Comparison of ENCODE assay signal across 1 cellular context in the genomic region with DNA sequence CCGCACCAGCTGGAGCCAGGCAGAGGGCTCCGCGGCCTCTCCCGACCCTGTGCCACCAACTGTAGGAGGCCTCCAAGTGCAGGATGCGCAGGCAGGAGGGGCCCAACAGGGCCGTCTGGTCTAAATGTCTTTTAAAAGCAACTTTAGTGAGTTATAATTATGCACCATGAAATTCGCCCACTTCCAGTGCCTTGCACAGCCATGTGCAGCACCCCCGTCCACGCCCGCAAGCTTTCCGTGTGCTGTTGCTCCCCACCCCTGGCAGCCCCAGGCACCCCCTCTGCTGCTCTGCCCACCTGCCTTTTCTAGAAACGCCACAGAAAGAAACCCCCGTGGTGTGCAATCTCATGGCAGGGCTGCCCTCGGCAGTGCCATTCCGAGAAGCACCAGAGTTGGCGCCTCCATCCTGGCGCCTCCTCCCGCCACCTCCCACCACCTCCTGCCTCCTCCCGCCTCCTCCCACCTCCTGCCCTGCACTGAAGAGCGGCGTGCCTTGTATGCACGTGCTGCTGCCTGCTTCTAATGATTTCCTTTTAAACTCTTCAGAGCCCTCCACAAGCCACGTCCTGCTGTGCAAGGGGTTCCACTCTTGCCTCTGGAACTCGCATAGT.
TF ChIP-seq lines count a peak whose summit lies in the region.

No MANE protein-coding gene starts in this region.

TF ChIP-seq in WTC11, 78 proteins besides CTCF, POLR2A, EP300 and RAD21:
- TF ChIP-seq, protein P1, sequence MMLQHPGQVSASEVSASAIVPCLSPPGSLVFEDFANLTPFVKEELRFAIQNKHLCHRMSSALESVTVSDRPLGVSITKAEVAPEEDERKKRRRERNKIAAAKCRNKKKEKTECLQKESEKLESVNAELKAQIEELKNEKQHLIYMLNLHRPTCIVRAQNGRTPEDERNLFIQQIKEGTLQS (CRISPR knock-in tag; conservative IDR thresholded peaks at IDR 0.05) = no peak
- TF ChIP-seq TP53 (CRISPR knock-in tag; IDR thresholded peaks at IDR 0.05) (no peak), RELA (CRISPR knock-in tag; IDR thresholded peaks at IDR 0.05; ENCODE audit: borderline replicate concordance) (no peak), FOXP1 (CRISPR knock-in tag; IDR thresholded peaks at IDR 0.05; ENCODE audit: borderline replicate concordance) (no peak), GTF2I (CRISPR knock-in tag; conservative IDR thresholded peaks at IDR 0.05) (no peak), TEAD4 (CRISPR knock-in tag; IDR thresholded peaks at IDR 0.05) (no peak)
- TF ChIP-seq, protein P2, sequence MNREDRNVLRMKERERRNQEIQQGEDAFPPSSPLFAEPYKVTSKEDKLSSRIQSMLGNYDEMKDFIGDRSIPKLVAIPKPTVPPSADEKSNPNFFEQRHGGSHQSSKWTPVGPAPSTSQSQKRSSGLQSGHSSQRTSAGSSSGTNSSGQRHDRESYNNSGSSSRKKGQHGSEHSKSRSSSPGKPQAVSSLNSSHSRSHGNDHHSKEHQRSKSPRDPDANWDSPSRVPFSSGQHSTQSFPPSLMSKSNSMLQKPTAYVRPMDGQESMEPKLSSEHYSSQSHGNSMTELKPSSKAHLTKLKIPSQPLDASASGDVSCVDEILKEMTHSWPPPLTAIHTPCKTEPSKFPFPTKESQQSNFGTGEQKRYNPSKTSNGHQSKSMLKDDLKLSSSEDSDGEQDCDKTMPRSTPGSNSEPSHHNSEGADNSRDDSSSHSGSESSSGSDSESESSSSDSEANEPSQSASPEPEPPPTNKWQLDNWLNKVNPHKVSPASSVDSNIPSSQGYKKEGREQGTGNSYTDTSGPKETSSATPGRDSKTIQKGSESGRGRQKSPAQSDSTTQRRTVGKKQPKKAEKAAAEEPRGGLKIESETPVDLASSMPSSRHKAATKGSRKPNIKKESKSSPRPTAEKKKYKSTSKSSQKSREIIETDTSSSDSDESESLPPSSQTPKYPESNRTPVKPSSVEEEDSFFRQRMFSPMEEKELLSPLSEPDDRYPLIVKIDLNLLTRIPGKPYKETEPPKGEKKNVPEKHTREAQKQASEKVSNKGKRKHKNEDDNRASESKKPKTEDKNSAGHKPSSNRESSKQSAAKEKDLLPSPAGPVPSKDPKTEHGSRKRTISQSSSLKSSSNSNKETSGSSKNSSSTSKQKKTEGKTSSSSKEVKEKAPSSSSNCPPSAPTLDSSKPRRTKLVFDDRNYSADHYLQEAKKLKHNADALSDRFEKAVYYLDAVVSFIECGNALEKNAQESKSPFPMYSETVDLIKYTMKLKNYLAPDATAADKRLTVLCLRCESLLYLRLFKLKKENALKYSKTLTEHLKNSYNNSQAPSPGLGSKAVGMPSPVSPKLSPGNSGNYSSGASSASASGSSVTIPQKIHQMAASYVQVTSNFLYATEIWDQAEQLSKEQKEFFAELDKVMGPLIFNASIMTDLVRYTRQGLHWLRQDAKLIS (CRISPR knock-in tag; IDR thresholded peaks at IDR 0.05; ENCODE audit: borderline replicate concordance) = no peak
